14 cellular contexts compared by ENCODE assay signal in the genomic region with DNA sequence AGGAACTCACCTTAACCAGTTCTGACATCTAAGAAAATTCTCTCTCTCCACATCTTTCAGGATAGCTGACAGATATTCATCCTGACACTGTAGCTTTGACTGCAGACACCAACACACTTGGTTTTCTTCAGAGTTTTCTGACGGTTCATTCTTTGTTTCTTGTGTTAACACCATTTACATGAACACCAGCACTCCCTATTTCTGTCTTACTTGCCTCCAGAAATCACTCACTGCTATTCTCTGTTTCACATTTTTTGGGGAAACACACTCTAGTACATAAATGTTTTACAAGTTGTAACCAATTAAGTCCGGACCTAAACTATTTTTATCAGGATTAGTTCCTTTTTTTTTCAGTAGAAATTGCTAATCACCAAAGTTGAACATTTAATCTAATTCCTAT.
DNase-seq lines count a peak whose midpoint lies in the region; ATAC-seq and TF ChIP-seq lines count a peak whose summit lies in the region.
"Had no signal": no experiment of that assay in that cellular context is flagged by ENCODE, and none has a peak within 500 bp of the region (broad histone marks: within the 10 kb centered on the region; RNA-seq: fewer than 3 reads in every experiment).

No MANE protein-coding gene starts in this region.

- TF ChIP-seq CTCF in GM20000 (IDR thresholded peaks at IDR 0.05; ENCODE audit: extremely low read depth, missing control alignments): no peak

- peak; percentile 20 for DNase-seq in GM20000 (ENCODE audit: low spot score)
- DNase-seq in NCI-H1092 (lab: John Stamatoyannopoulos, UW): no peak
- no peak for DNase-seq in SW480 (ENCODE audit: low spot score)
- no peak for DNase-seq in islet precursor cell
- no peak for DNase-seq in T-helper 2 cell
- DNase-seq: colonic mucosa; GM23248; NCI-H510A; RPMI8226; stimulated activated CD4-positive, alpha-beta T cell treated with anti-CD3 and anti-CD28 coated beads, Interleukin-2, amount 100 ng/mL, for 48 hours; stimulated activated naive CD4-positive, alpha-beta T cell had no signal

- ATAC-seq in GM18517 (IDR thresholded peaks at IDR 0.05; ENCODE audit: unreplicated experiment) (peak; percentile 83), HG02870 (IDR thresholded peaks at IDR 0.05; ENCODE audit: unreplicated experiment) (peak; percentile 91), HG03565 (IDR thresholded peaks at IDR 0.05; ENCODE audit: unreplicated experiment) (peak; percentile 85)
